Comparison of ENCODE assay signal across 2 cellular contexts in the genomic region with DNA sequence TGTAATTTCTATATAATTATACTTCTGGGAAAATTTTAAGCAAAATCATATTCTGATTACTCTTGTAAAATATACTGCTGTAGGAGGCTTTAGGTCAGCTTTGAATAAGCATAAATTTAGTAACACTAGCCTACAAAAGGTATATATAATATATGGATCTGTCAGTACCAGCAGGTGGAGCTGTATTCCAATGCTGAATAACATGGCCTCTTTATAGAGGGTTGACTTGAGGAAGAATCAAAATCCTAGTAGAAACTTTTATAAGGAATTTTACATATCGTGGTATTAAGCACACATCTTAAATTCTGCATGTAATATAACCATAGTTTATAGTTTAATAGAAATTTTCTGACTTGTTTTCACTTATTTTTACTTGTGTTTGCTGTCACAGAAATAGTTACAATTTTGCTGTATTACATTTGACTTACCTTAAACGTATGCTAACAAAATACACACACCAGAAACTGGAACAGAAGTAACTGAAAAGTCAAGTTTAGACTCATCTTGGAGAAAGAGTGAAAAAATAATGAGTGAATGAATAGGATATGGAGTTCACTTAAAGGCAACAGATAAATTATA.
TF ChIP-seq lines count a peak whose summit lies in the region.

No MANE protein-coding gene starts in this region.

TF ChIP-seq in HCT116, 20 proteins besides CTCF, POLR2A, EP300 and RAD21 (continued from another document):
- TF ChIP-seq, protein P1, sequence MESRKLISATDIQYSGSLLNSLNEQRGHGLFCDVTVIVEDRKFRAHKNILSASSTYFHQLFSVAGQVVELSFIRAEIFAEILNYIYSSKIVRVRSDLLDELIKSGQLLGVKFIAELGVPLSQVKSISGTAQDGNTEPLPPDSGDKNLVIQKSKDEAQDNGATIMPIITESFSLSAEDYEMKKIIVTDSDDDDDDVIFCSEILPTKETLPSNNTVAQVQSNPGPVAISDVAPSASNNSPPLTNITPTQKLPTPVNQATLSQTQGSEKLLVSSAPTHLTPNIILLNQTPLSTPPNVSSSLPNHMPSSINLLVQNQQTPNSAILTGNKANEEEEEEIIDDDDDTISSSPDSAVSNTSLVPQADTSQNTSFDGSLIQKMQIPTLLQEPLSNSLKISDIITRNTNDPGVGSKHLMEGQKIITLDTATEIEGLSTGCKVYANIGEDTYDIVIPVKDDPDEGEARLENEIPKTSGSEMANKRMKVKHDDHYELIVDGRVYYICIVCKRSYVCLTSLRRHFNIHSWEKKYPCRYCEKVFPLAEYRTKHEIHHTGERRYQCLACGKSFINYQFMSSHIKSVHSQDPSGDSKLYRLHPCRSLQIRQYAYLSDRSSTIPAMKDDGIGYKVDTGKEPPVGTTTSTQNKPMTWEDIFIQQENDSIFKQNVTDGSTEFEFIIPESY (IDR thresholded peaks at IDR 0.05; ENCODE audit: extremely low read depth, insufficient replicate concordance, low read length), result no peak
- TF ChIP-seq POLR2AphosphoS5 (IDR thresholded peaks at IDR 0.05; ENCODE audit: low read depth, low read length) (no peak), ELF1 (IDR thresholded peaks at IDR 0.05; ENCODE audit: borderline replicate concordance, low read depth) (no peak), ZFX (IDR thresholded peaks at IDR 0.05) (no peak), EZH2 (IDR thresholded peaks at IDR 0.05) (no peak), ZNF274 (IDR thresholded peaks at IDR 0.05; ENCODE audit: low read depth, low read length) (no peak), EGR1 (IDR thresholded peaks at IDR 0.05; ENCODE audit: low read depth) (no peak), EZH2phosphoT487 (IDR thresholded peaks at IDR 0.05; ENCODE audit: borderline replicate concordance) (no peak)

TF ChIP-seq in liver, 16 proteins besides CTCF, POLR2A, EP300 and RAD21 (continued from another document):
- TF ChIP-seq, protein P1 (IDR thresholded peaks at IDR 0.05), result no peak
- TF ChIP-seq GABPA (IDR thresholded peaks at IDR 0.05 in 1 of 2, conservative IDR thresholded peaks at IDR 0.05 in 1 of 2) (no peak), MAX (IDR thresholded peaks at IDR 0.05) (no peak), NR2F2 (IDR thresholded peaks at IDR 0.05) (no peak), HNF4A (conservative IDR thresholded peaks at IDR 0.05) (no peak), RXRA (IDR thresholded peaks at IDR 0.05) (no peak)
